2 cellular contexts compared by ENCODE assay signal in the genomic region with DNA sequence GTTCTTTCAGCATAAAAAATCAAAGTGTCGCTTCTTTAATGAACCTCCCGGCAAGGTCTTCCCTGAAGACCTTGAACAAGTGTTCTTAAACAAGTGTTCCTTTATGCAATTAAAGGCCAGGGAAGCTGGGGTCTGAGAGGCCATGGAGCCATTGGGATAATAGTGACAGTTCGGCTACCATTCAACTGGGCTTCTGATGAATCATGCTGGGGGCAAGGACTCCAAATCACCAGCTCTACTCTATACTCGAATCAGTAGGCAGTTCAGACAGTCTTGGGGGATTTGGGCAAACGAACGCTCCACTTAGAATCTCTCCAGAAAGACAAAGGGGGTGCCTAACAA.
TF ChIP-seq lines count a peak whose summit lies in the region.

No MANE protein-coding gene starts in this region.

TF ChIP-seq in A549, 52 proteins besides CTCF, POLR2A, EP300 and RAD21 (continued from another document):
- no peak for TF ChIP-seq ESRRA (IDR thresholded peaks at IDR 0.05; ENCODE audit: borderline replicate concordance, low read length)
- no peak for TF ChIP-seq SMC3 (IDR thresholded peaks at IDR 0.05)
- TF ChIP-seq POLR2AphosphoS2 (conservative IDR thresholded peaks at IDR 0.05; ENCODE audit: low read length) = no peak
- TF ChIP-seq FOXS1 (CRISPR knock-in tag; IDR thresholded peaks at IDR 0.05) = no peak
- no peak for TF ChIP-seq ZSCAN20 (CRISPR knock-in tag; IDR thresholded peaks at IDR 0.05)
- no peak for TF ChIP-seq TFCP2L1 (CRISPR knock-in tag; IDR thresholded peaks at IDR 0.05)

TF ChIP-seq in HCT116, 20 proteins besides CTCF, POLR2A, EP300 and RAD21 (continued from another document):
- TF ChIP-seq, protein P1, sequence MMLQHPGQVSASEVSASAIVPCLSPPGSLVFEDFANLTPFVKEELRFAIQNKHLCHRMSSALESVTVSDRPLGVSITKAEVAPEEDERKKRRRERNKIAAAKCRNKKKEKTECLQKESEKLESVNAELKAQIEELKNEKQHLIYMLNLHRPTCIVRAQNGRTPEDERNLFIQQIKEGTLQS (IDR thresholded peaks at IDR 0.05) = no peak
- TF ChIP-seq, protein P2, sequence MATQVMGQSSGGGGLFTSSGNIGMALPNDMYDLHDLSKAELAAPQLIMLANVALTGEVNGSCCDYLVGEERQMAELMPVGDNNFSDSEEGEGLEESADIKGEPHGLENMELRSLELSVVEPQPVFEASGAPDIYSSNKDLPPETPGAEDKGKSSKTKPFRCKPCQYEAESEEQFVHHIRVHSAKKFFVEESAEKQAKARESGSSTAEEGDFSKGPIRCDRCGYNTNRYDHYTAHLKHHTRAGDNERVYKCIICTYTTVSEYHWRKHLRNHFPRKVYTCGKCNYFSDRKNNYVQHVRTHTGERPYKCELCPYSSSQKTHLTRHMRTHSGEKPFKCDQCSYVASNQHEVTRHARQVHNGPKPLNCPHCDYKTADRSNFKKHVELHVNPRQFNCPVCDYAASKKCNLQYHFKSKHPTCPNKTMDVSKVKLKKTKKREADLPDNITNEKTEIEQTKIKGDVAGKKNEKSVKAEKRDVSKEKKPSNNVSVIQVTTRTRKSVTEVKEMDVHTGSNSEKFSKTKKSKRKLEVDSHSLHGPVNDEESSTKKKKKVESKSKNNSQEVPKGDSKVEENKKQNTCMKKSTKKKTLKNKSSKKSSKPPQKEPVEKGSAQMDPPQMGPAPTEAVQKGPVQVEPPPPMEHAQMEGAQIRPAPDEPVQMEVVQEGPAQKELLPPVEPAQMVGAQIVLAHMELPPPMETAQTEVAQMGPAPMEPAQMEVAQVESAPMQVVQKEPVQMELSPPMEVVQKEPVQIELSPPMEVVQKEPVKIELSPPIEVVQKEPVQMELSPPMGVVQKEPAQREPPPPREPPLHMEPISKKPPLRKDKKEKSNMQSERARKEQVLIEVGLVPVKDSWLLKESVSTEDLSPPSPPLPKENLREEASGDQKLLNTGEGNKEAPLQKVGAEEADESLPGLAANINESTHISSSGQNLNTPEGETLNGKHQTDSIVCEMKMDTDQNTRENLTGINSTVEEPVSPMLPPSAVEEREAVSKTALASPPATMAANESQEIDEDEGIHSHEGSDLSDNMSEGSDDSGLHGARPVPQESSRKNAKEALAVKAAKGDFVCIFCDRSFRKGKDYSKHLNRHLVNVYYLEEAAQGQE (IDR thresholded peaks at IDR 0.05; ENCODE audit: low read depth) = no peak
- TF ChIP-seq ELF1 (IDR thresholded peaks at IDR 0.05; ENCODE audit: borderline replicate concordance, low read depth) = no peak
- TF ChIP-seq YY1 (IDR thresholded peaks at IDR 0.05; ENCODE audit: extremely low read depth, insufficient replicate concordance, low read depth, low read length) = no peak
- no peak for TF ChIP-seq POLR2AphosphoS5 (IDR thresholded peaks at IDR 0.05; ENCODE audit: low read depth, low read length)
- no peak for TF ChIP-seq SP1 (IDR thresholded peaks at IDR 0.05; ENCODE audit: low read depth)
- no peak for TF ChIP-seq SIN3A (IDR thresholded peaks at IDR 0.05; ENCODE audit: low read depth)
- TF ChIP-seq CBX3 (IDR thresholded peaks at IDR 0.05; ENCODE audit: low read depth) = no peak
- TF ChIP-seq SRF (IDR thresholded peaks at IDR 0.05; ENCODE audit: low read depth) = no peak
- TF ChIP-seq FOSL1 (IDR thresholded peaks at IDR 0.05; ENCODE audit: low read depth) = no peak
- TF ChIP-seq MAX (IDR thresholded peaks at IDR 0.05) = no peak
- no peak for TF ChIP-seq TCF7L2 (IDR thresholded peaks at IDR 0.05; ENCODE audit: borderline replicate concordance, extremely low read depth, insufficient read depth, insufficient read length)
- TF ChIP-seq, protein P3, sequence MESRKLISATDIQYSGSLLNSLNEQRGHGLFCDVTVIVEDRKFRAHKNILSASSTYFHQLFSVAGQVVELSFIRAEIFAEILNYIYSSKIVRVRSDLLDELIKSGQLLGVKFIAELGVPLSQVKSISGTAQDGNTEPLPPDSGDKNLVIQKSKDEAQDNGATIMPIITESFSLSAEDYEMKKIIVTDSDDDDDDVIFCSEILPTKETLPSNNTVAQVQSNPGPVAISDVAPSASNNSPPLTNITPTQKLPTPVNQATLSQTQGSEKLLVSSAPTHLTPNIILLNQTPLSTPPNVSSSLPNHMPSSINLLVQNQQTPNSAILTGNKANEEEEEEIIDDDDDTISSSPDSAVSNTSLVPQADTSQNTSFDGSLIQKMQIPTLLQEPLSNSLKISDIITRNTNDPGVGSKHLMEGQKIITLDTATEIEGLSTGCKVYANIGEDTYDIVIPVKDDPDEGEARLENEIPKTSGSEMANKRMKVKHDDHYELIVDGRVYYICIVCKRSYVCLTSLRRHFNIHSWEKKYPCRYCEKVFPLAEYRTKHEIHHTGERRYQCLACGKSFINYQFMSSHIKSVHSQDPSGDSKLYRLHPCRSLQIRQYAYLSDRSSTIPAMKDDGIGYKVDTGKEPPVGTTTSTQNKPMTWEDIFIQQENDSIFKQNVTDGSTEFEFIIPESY (IDR thresholded peaks at IDR 0.05; ENCODE audit: extremely low read depth, insufficient replicate concordance, low read length) = no peak
- TF ChIP-seq CEBPB (IDR thresholded peaks at IDR 0.05; ENCODE audit: low read depth) = no peak
- no peak for TF ChIP-seq EZH2 (IDR thresholded peaks at IDR 0.05)
